Comparison of ENCODE assay signal across 3 cellular contexts in the genomic region with DNA sequence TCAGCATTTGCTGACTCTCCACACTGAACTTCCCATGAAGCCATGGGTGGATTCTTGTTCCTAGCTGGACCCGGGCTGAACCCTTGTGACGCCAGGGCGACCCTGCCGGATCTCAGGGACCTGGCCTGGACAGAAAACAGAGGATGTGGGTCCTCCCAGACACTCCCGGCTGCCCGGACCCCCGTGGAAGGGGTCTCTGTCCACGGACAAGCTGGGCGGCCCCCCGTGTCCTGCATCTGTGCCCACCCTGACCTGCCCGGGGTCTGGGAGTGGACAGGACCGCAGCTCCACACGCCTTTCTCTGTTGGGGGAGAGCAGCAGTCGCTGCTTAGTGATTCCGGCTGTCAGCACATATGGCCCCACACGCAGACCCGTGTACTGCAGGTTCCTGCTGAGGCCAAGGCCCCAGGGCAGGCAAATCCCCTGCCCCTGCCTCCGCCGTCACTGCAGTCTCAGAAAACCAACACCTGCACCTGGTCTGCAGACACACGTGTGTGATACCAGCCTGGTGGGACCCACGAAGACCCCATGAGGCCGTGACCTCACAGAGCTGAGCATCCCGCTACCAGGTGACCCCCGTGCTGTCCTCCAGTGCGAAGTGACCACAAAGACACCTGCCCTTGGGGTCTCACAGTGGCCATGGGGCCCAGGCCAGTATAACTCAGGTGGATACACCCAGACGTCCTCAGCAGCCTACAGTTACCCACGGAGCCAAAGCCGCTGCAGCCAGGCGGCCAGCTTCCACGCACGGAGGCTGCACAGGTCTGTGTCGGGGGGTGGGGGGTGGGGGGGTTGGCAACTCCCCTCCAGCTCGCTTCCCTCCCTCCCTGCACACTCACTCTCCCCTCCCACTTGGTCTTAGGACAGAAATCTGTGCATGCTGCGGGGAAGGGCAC.
TF ChIP-seq lines count a peak whose summit lies in the region.

No MANE protein-coding gene starts in this region.

TF ChIP-seq in SK-N-SH, 30 proteins besides CTCF, POLR2A, EP300 and RAD21:
- TF ChIP-seq NRF1 (IDR thresholded peaks at IDR 0.05; ENCODE audit: low read depth, low read length): no peak
- TF ChIP-seq, protein P1, sequence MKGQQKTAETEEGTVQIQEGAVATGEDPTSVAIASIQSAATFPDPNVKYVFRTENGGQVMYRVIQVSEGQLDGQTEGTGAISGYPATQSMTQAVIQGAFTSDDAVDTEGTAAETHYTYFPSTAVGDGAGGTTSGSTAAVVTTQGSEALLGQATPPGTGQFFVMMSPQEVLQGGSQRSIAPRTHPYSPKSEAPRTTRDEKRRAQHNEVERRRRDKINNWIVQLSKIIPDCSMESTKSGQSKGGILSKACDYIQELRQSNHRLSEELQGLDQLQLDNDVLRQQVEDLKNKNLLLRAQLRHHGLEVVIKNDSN (IDR thresholded peaks at IDR 0.05; ENCODE audit: borderline replicate concordance, low read depth): no peak
- no peak for TF ChIP-seq TEAD4 (IDR thresholded peaks at IDR 0.05; ENCODE audit: borderline replicate concordance, insufficient read depth)
- TF ChIP-seq GATA2 (CRISPR knock-in tag; IDR thresholded peaks at IDR 0.05): no peak
- TF ChIP-seq RCOR1 (IDR thresholded peaks at IDR 0.05; ENCODE audit: low read length): no peak
TF ChIP-seq in SK-N-SH: peak in this region for 0.

TF ChIP-seq in SK-N-SH treated with all-trans-retinoic acid at 6 μM for 48 hours, 23 proteins besides CTCF, POLR2A, EP300 and RAD21:
- no peak for TF ChIP-seq ZC3H10 (CRISPR knock-in tag; IDR thresholded peaks at IDR 0.05)

TF ChIP-seq in HepG2, 621 proteins besides CTCF, POLR2A, EP300 and RAD21:
- no peak for TF ChIP-seq ZNF670 (CRISPR knock-in tag; IDR thresholded peaks at IDR 0.05; ENCODE audit: borderline replicate concordance)
- TF ChIP-seq ISL2 (CRISPR knock-in tag; IDR thresholded peaks at IDR 0.05): no peak
- TF ChIP-seq RBM39 (IDR thresholded peaks at IDR 0.05; ENCODE audit: low read depth, low read length, poor library complexity, severe bottlenecking): no peak
- no peak for TF ChIP-seq ZNF282 (IDR thresholded peaks at IDR 0.05; ENCODE audit: partially characterized antibody)
- no peak for TF ChIP-seq ZNF180 (CRISPR knock-in tag; IDR thresholded peaks at IDR 0.05; ENCODE audit: borderline replicate concordance, low read depth)
- no peak for TF ChIP-seq ZNF484 (CRISPR knock-in tag; IDR thresholded peaks at IDR 0.05; ENCODE audit: borderline replicate concordance, low read depth)
- no peak for TF ChIP-seq ZFP90 (CRISPR knock-in tag; IDR thresholded peaks at IDR 0.05; ENCODE audit: borderline replicate concordance)
- no peak for TF ChIP-seq ELF4 (CRISPR knock-in tag; IDR thresholded peaks at IDR 0.05; ENCODE audit: borderline replicate concordance)
- no peak for TF ChIP-seq KMT2B (CRISPR knock-in tag; IDR thresholded peaks at IDR 0.05)
- no peak for TF ChIP-seq ATF1 (CRISPR knock-in tag; IDR thresholded peaks at IDR 0.05)
- no peak for TF ChIP-seq ISX (CRISPR knock-in tag; conservative IDR thresholded peaks at IDR 0.05)
TF ChIP-seq in HepG2: peak in this region for 0.
